11 cellular contexts compared by ENCODE assay signal in genomic region chr5:8842906-8843590, GRCh38.
A peak's percentile ranks its signal among the peaks of the same experiment; 100 is the strongest.
DNase-seq lines count a peak whose midpoint lies in the region; ATAC-seq and TF ChIP-seq lines count a peak whose summit lies in the region.
"Had no signal": no experiment of that assay in that cellular context is flagged by ENCODE, and none has a peak within 500 bp of the region (broad histone marks: within the 10 kb centered on the region; RNA-seq: fewer than 3 reads in every experiment).

No MANE protein-coding gene starts in this region.

- TF ChIP-seq CTCF in DND-41 (IDR thresholded peaks at IDR 0.05; ENCODE audit: borderline replicate concordance, extremely low read depth, low read length, poor library complexity, severe bottlenecking) (peak; percentile 73), epithelial cell of esophagus (IDR thresholded peaks at IDR 0.05; ENCODE audit: insufficient read depth, low read depth, low read length, missing control alignments) (peak; percentile 36), neural crest cell (conservative IDR thresholded peaks at IDR 0.05) (peak; percentile 33), gastrocnemius medialis (IDR thresholded peaks at IDR 0.05 in 4 of 5, conservative IDR thresholded peaks at IDR 0.05 in 1 of 5) (no peak)

- peak overlapping the region; percentile 52 for H3K4me3 Mint-ChIP-seq in neural crest cell
- H3K4me3 Mint-ChIP-seq: activated naive CD8-positive, alpha-beta T cell treated with anti-CD3 and anti-CD28 coated beads, Interleukin-2, amount 10 ng/mL, durations not matched to agents 7 days and 5 days; naive B cell; stimulated activated memory B cell treated with anti-CD40 and anti-IgM and Interleukin-4, amounts not matched to agents 10 μg/mL and 1 μg/mL and 100 μg/mL, for 72 hours had no signal

- peaks cover 50% of the 10 kb centered on the region for H3K4me1 Mint-ChIP-seq in neural crest cell
- H3K4me1 Mint-ChIP-seq: activated naive CD8-positive, alpha-beta T cell treated with anti-CD3 and anti-CD28 coated beads, Interleukin-2, amount 10 ng/mL, durations not matched to agents 7 days and 5 days; naive B cell; stimulated activated memory B cell treated with anti-CD40 and anti-IgM and Interleukin-4, amounts not matched to agents 10 μg/mL and 1 μg/mL and 100 μg/mL, for 72 hours had no signal

- H3K27me3 Mint-ChIP-seq in neural crest cell (ENCODE audit: low read depth): no peaks in the 10 kb centered on the region
- H3K27me3 Mint-ChIP-seq: activated naive CD8-positive, alpha-beta T cell treated with anti-CD3 and anti-CD28 coated beads, Interleukin-2, amount 10 ng/mL, durations not matched to agents 7 days and 5 days; naive B cell; stimulated activated memory B cell treated with anti-CD40 and anti-IgM and Interleukin-4, amounts not matched to agents 10 μg/mL and 1 μg/mL and 100 μg/mL, for 72 hours had no signal

- ATAC-seq in DND-41 (ENCODE audit: insufficient read depth, low read depth) (peak; percentile 87), HG02840 (IDR thresholded peaks at IDR 0.05; ENCODE audit: low FRiP score, unreplicated experiment) (no peak), gastrocnemius medialis (no peak)
- ATAC-seq in activated naive CD4-positive, alpha-beta T cell treated with anti-CD3 and anti-CD28 coated beads, Interleukin-2, amount 50 U/mL, for 72 hours: no peak
- ATAC-seq: stimulated activated memory B cell treated with anti-CD40 and anti-IgM and Interleukin-4, amounts not matched to agents 10 μg/mL and 1 μg/mL and 100 μg/mL, for 72 hours had no signal

- H3K27me3 ChIP-seq in DND-41 (ENCODE audit: insufficient read depth, low read length, poor library complexity) (no peaks in the 10 kb centered on the region), gastrocnemius medialis (no peaks in the 10 kb centered on the region)

- peak; percentile 49 for DNase-seq in DND-41
- peak; percentile 23 for DNase-seq in NCI-H526 treated with DMSO at 0.1 percent for 48 hours (lab: John Stamatoyannopoulos, UW)
- DNase-seq in epithelial cell of esophagus (ENCODE audit: low read depth): peak; percentile 35
- DNase-seq in neural crest cell (ENCODE audit: low read depth, low spot score): no peak
- DNase-seq in gastrocnemius medialis: no peak
- no peak for DNase-seq in activated naive CD4-positive, alpha-beta T cell treated with anti-CD3 and anti-CD28 coated beads, Interleukin-2, amount 50 U/mL, for 72 hours (ENCODE audit: low spot score in 2 of 2)
- DNase-seq in dedifferentiated amniotic fluid mesenchymal stem cell (ENCODE audit: extremely low spot score): no peak
- DNase-seq: activated naive CD8-positive, alpha-beta T cell treated with anti-CD3 and anti-CD28 coated beads, Interleukin-2, amount 10 ng/mL, durations not matched to agents 7 days and 5 days; naive B cell had no signal

- in situ Hi-C loops in gastrocnemius medialis (cut with MboI; ENCODE audit: low sequenced_read_pairs in 4 of 4): no loop called here

- no peaks in the 10 kb centered on the region for H4K20me1 ChIP-seq in DND-41 (ENCODE audit: insufficient read depth, low read length)

- peaks cover 17% of the 10 kb centered on the region for H3K36me3 Mint-ChIP-seq in neural crest cell (ENCODE audit: low read depth)
- peaks cover 4 to 7% of the 10 kb centered on the region in 2 donors for H3K36me3 Mint-ChIP-seq in activated naive CD4-positive, alpha-beta T cell treated with anti-CD3 and anti-CD28 coated beads, Interleukin-2, amount 50 U/mL, for 72 hours
- H3K36me3 Mint-ChIP-seq: activated naive CD8-positive, alpha-beta T cell treated with anti-CD3 and anti-CD28 coated beads, Interleukin-2, amount 10 ng/mL, durations not matched to agents 7 days and 5 days; naive B cell; stimulated activated memory B cell treated with anti-CD40 and anti-IgM and Interleukin-4, amounts not matched to agents 10 μg/mL and 1 μg/mL and 100 μg/mL, for 72 hours had no signal

- no peak overlapping the region for H3K4me2 ChIP-seq in DND-41 (ENCODE audit: insufficient read depth, low read length)

- TF ChIP-seq POLR2A in gastrocnemius medialis (IDR thresholded peaks at IDR 0.05): no peak

- peak overlapping the region; percentile 71 for H3K27ac ChIP-seq in DND-41 (ENCODE audit: low read length)
- H3K27ac ChIP-seq in gastrocnemius medialis: no peak overlapping the region

- peaks cover 3% of the 10 kb centered on the region for H3K9me3 ChIP-seq in DND-41 (ENCODE audit: insufficient read depth, low read length, severe bottlenecking)
- no peaks in the 10 kb centered on the region for H3K9me3 ChIP-seq in gastrocnemius medialis

- intact Hi-C loops in gastrocnemius medialis (cut with DNase I; ENCODE audit: low total_unique reads): no loop called here

- H3K27ac Mint-ChIP-seq in neural crest cell (ENCODE audit: unreplicated experiment): peak overlapping the region; percentile 98
- no peak overlapping the region for H3K27ac Mint-ChIP-seq in activated naive CD4-positive, alpha-beta T cell treated with anti-CD3 and anti-CD28 coated beads, Interleukin-2, amount 50 U/mL, for 72 hours
- H3K27ac Mint-ChIP-seq: activated naive CD8-positive, alpha-beta T cell treated with anti-CD3 and anti-CD28 coated beads, Interleukin-2, amount 10 ng/mL, durations not matched to agents 7 days and 5 days; naive B cell; stimulated activated memory B cell treated with anti-CD40 and anti-IgM and Interleukin-4, amounts not matched to agents 10 μg/mL and 1 μg/mL and 100 μg/mL, for 72 hours had no signal

- H2AFZ ChIP-seq in DND-41 (ENCODE audit: low read depth, low read length): peak overlapping the region; percentile 54

- no peaks in the 10 kb centered on the region for H3K79me2 ChIP-seq in DND-41 (ENCODE audit: insufficient read depth, low read length)

- H3K9me3 Mint-ChIP-seq in neural crest cell: peaks cover 10% of the 10 kb centered on the region
- H3K9me3 Mint-ChIP-seq in activated naive CD4-positive, alpha-beta T cell treated with anti-CD3 and anti-CD28 coated beads, Interleukin-2, amount 50 U/mL, for 72 hours: peaks cover 9 to 25% of the 10 kb centered on the region in 2 donors

- H3K36me3 ChIP-seq in DND-41 (ENCODE audit: insufficient read depth, low read length) (no peaks in the 10 kb centered on the region), gastrocnemius medialis (no peaks in the 10 kb centered on the region)

- H3K9ac ChIP-seq in DND-41 (ENCODE audit: low read depth, low read length): no peak overlapping the region

- H3K4me1 ChIP-seq in DND-41 (ENCODE audit: insufficient read depth, low read length): peaks cover 22% of the 10 kb centered on the region
- H3K4me1 ChIP-seq in gastrocnemius medialis: no peaks in the 10 kb centered on the region

- H3K4me3 ChIP-seq in DND-41 (ENCODE audit: low read depth in 1 of 2, low read length in 2 of 2) (no peak overlapping the region), epithelial cell of esophagus (ENCODE audit: low read length) (no peak overlapping the region), gastrocnemius medialis (no peak overlapping the region)

Comparison
In these comparisons a context has a peak if more than half of its experiments do, and no peak if none do; other contexts are left out.
1. DNase-seq: peak in DND-41 (single experiment), NCI-H526 treated with DMSO at 0.1 percent for 48 hours (single experiment) and epithelial cell of esophagus (single experiment); none in neural crest cell (single experiment), gastrocnemius medialis (0 of 2), activated naive CD4-positive, alpha-beta T cell treated with anti-CD3 and anti-CD28 coated beads, Interleukin-2, amount 50 U/mL, for 72 hours (0 of 2) and dedifferentiated amniotic fluid mesenchymal stem cell (single experiment).
2. CTCF ChIP-seq: peak in DND-41 (single experiment), epithelial cell of esophagus (single experiment) and neural crest cell (single experiment); none in gastrocnemius medialis (0 of 5).